31 cellular contexts compared by ENCODE assay signal in the genomic region with DNA sequence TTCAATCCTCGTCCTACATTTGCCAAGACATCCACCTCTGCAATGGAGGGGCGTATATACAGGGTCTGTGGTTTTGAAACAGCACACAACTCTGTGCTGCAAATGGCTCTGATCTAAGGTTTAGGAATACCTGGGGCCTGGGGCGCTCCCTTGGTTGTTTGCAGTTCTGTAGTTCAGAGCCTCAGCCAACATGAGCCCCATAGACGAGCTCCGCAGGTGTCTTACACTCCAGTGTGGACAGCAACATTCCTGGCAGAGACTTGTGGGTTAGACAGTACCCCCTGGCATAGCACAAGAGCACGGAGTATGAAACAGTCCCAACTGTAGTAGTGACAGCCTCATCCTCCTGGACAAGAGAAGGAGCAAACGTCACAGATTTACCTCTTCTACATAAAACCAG.
"Had no signal": no experiment of that assay in that cellular context is flagged by ENCODE, and none has a peak within 500 bp of the region (broad histone marks: within the 10 kb centered on the region; RNA-seq: fewer than 3 reads in every experiment).

No MANE protein-coding gene starts in this region.

- ATAC-seq: activated naive CD4-positive, alpha-beta T cell treated with anti-CD3 and anti-CD28 coated beads, Interleukin-2, amount 50 U/mL, for 72 hours; activated T-cell treated with anti-CD3 and anti-CD28 coated beads, Interleukin-2, amount 50 U/mL, for 72 hours; gastroesophageal sphincter; heart right ventricle; T-helper 17 cell had no signal

- H3K4me2 ChIP-seq: hepatocyte had no signal

- H3K4me3 ChIP-seq: ascending aorta, coronary artery, dorsolateral prefrontal cortex, esophagus squamous epithelium, gastroesophageal sphincter, heart right ventricle, hepatocyte had no signal

- H3K27ac Mint-ChIP-seq: activated CD4-positive, alpha-beta memory T cell treated with anti-CD3 and anti-CD28 coated beads, Interleukin-2, amount 10 ng/mL, durations not matched to agents 7 days and 5 days; activated CD4-positive, alpha-beta T cell treated with anti-CD3 and anti-CD28 coated beads, Interleukin-2, amount 10 ng/mL, durations not matched to agents 7 days and 5 days; activated naive CD4-positive, alpha-beta T cell treated with anti-CD3 and anti-CD28 coated beads, Interleukin-2, amount 10 ng/mL, durations not matched to agents 7 days and 5 days; activated naive CD4-positive, alpha-beta T cell treated with anti-CD3 and anti-CD28 coated beads, Interleukin-2, amount 50 U/mL, for 72 hours; activated naive CD8-positive, alpha-beta T cell treated with anti-CD3 and anti-CD28 coated beads, Interleukin-2, amount 10 ng/mL, durations not matched to agents 7 days and 5 days; activated T-cell treated with anti-CD3 and anti-CD28 coated beads, Interleukin-2, amount 50 U/mL, for 24 hours; activated T-cell treated with anti-CD3 and anti-CD28 coated beads, Interleukin-2, amount 50 U/mL, for 72 hours; dendritic cell treated with granulocyte-macrophage colony-stimulating factor and Interleukin-4, amounts not matched to agents 40 ng/mL and 50 ng/mL, for 4 days; effector memory CD8-positive, alpha-beta T cell; T-helper 17 cell; T-helper 2 cell treated with Interferon-gamma antibody and Interleukin-4, amounts not matched to agents 5 μg/mL and 100 μg/mL, for 36 hours had no signal

- H3K4me3 Mint-ChIP-seq: activated CD4-positive, alpha-beta memory T cell treated with anti-CD3 and anti-CD28 coated beads, Interleukin-2, amount 10 ng/mL, durations not matched to agents 7 days and 5 days; activated CD4-positive, alpha-beta T cell treated with anti-CD3 and anti-CD28 coated beads, Interleukin-2, amount 10 ng/mL, durations not matched to agents 7 days and 5 days; activated naive CD4-positive, alpha-beta T cell treated with anti-CD3 and anti-CD28 coated beads, Interleukin-2, amount 10 ng/mL, durations not matched to agents 7 days and 5 days; activated naive CD8-positive, alpha-beta T cell treated with anti-CD3 and anti-CD28 coated beads, Interleukin-2, amount 10 ng/mL, durations not matched to agents 7 days and 5 days; activated T-cell treated with anti-CD3 and anti-CD28 coated beads, Interleukin-2, amount 50 U/mL, for 24 hours; central memory CD8-positive, alpha-beta T cell; dendritic cell treated with granulocyte-macrophage colony-stimulating factor and Interleukin-4, amounts not matched to agents 40 ng/mL and 50 ng/mL, for 4 days; T-helper 17 cell; T-helper 2 cell treated with Interferon-gamma antibody and Interleukin-4, amounts not matched to agents 5 μg/mL and 100 μg/mL, for 36 hours had no signal

- H3K36me3 Mint-ChIP-seq: activated naive CD4-positive, alpha-beta T cell treated with anti-CD3 and anti-CD28 coated beads, Interleukin-2, amount 10 ng/mL, durations not matched to agents 7 days and 5 days; activated naive CD8-positive, alpha-beta T cell treated with anti-CD3 and anti-CD28 coated beads, Interleukin-2, amount 10 ng/mL, durations not matched to agents 7 days and 5 days had no signal

- H3K79me2 ChIP-seq: hepatocyte had no signal

- DNase-seq: activated CD4-positive, alpha-beta memory T cell treated with anti-CD3 and anti-CD28 coated beads, Interleukin-2, amount 10 ng/mL, durations not matched to agents 7 days and 5 days; activated CD4-positive, alpha-beta T cell treated with anti-CD3 and anti-CD28 coated beads for 1 hour; activated CD4-positive, alpha-beta T cell treated with anti-CD3 and anti-CD28 coated beads for 4 hours; activated CD4-positive, alpha-beta T cell treated with anti-CD3 and anti-CD28 coated beads, Interleukin-2, amount 10 ng/mL, durations not matched to agents 7 days and 5 days; activated CD4-positive, alpha-beta T cell treated with anti-CD3 and anti-CD28 coated beads, Interleukin-2, amount 50 U/mL, for 4 hours; activated CD8-positive, alpha-beta memory T cell treated with anti-CD3 and anti-CD28 coated beads, Interleukin-2, amount 50 U/mL, for 48 hours; activated gamma-delta T cell; activated naive CD4-positive, alpha-beta T cell; activated naive CD4-positive, alpha-beta T cell treated with anti-CD3 and anti-CD28 coated beads, Interleukin-2, amount 10 ng/mL, durations not matched to agents 7 days and 5 days; activated naive CD8-positive, alpha-beta T cell treated with anti-CD3 and anti-CD28 coated beads, Interleukin-2, amount 10 ng/mL, durations not matched to agents 7 days and 5 days; activated T-cell treated with anti-CD3 and anti-CD28 coated beads for 4 hours; activated T-cell treated with anti-CD3 and anti-CD28 coated beads, Interleukin-2, amount 50 U/mL, for 24 hours; activated T-cell treated with anti-CD3 and anti-CD28 coated beads, Interleukin-2, amount 50 U/mL, for 72 hours; brain microvascular endothelial cell; dorsolateral prefrontal cortex; effector memory CD8-positive, alpha-beta T cell; esophagus squamous epithelium; foreskin melanocyte; heart right ventricle; T-helper 17 cell; T1000; WERI-Rb-1 had no signal

- H2AFZ ChIP-seq: hepatocyte had no signal

- H3K9me3 Mint-ChIP-seq: activated CD4-positive, alpha-beta memory T cell treated with anti-CD3 and anti-CD28 coated beads, Interleukin-2, amount 10 ng/mL, durations not matched to agents 7 days and 5 days; activated CD4-positive, alpha-beta T cell treated with anti-CD3 and anti-CD28 coated beads, Interleukin-2, amount 10 ng/mL, durations not matched to agents 7 days and 5 days; activated naive CD4-positive, alpha-beta T cell treated with anti-CD3 and anti-CD28 coated beads, Interleukin-2, amount 10 ng/mL, durations not matched to agents 7 days and 5 days; activated naive CD4-positive, alpha-beta T cell treated with anti-CD3 and anti-CD28 coated beads, Interleukin-2, amount 50 U/mL, for 72 hours; activated T-cell treated with anti-CD3 and anti-CD28 coated beads, Interleukin-2, amount 50 U/mL, for 24 hours; activated T-cell treated with anti-CD3 and anti-CD28 coated beads, Interleukin-2, amount 50 U/mL, for 72 hours; central memory CD8-positive, alpha-beta T cell; dendritic cell treated with granulocyte-macrophage colony-stimulating factor and Interleukin-4, amounts not matched to agents 40 ng/mL and 50 ng/mL, for 4 days; effector memory CD8-positive, alpha-beta T cell; T-helper 2 cell treated with Interferon-gamma antibody and Interleukin-4, amounts not matched to agents 5 μg/mL and 100 μg/mL, for 36 hours had no signal

- H3K27ac ChIP-seq: ascending aorta, brain microvascular endothelial cell, coronary artery, dorsolateral prefrontal cortex, epithelial cell of prostate, esophagus squamous epithelium, gastroesophageal sphincter, heart right ventricle, hepatocyte, WERI-Rb-1 had no signal

- H3K36me3 ChIP-seq: ascending aorta, brain microvascular endothelial cell, esophagus squamous epithelium, gastroesophageal sphincter, heart right ventricle, WERI-Rb-1 had no signal

- H3K9me3 ChIP-seq: esophagus squamous epithelium, gastroesophageal sphincter, heart right ventricle had no signal
